16 cellular contexts compared by ENCODE assay signal in genomic region chr12:68453278-68453677, GRCh38.
A peak's percentile ranks its signal among the peaks of the same experiment; 100 is the strongest.
DNase-seq lines count a peak whose midpoint lies in the region; ATAC-seq lines count a peak whose summit lies in the region.
"Had no signal": no experiment of that assay in that cellular context is flagged by ENCODE, and none has a peak within 500 bp of the region (broad histone marks: within the 10 kb centered on the region; RNA-seq: fewer than 3 reads in every experiment).

No MANE protein-coding gene starts in this region.

- no peaks in the 10 kb centered on the region for H3K36me3 Mint-ChIP-seq in activated CD4-positive, alpha-beta T cell treated with anti-CD3 and anti-CD28 coated beads, Interleukin-2, amount 10 ng/mL, durations not matched to agents 24 days and 14 days (ENCODE audit: low read depth)
- no peaks in the 10 kb centered on the region for H3K36me3 Mint-ChIP-seq in T-cell
- H3K36me3 Mint-ChIP-seq in naive thymus-derived CD4-positive, alpha-beta T cell: peaks cover 0 to 9% (median 0%) of the 10 kb centered on the region in 5 donors
- H3K36me3 Mint-ChIP-seq: CD4-positive, CD25-positive, alpha-beta regulatory T cell had no signal

- ATAC-seq in T-cell (replicated peaks in 1 of 4): no peak
- ATAC-seq in naive thymus-derived CD4-positive, alpha-beta T cell: no peak
- ATAC-seq: GM23338 had no signal

- H3K36me3 ChIP-seq in BLaER1 treated with 17β-estradiol and CSF1 and Interleukin-3, amounts not matched to agents 10 nM and 100 nM: no peaks in the 10 kb centered on the region
- H3K36me3 ChIP-seq in naive thymus-derived CD4-positive, alpha-beta T cell (ENCODE audit: control insufficient read depth in 2 of 3, insufficient read depth in 3 of 3, low read length in 3 of 3): no peaks in the 10 kb centered on the region
- no peaks in the 10 kb centered on the region for H3K36me3 ChIP-seq in SJCRH30

- peak overlapping the region; percentile 98 for H3K27ac Mint-ChIP-seq in activated CD4-positive, alpha-beta T cell treated with anti-CD3 and anti-CD28 coated beads, Interleukin-2, amount 10 ng/mL, durations not matched to agents 24 days and 14 days
- H3K27ac Mint-ChIP-seq in T-cell: peak overlapping the region; percentile 76 to 92
- peak overlapping the region in 6 of 9 donors; percentile 20 to 97 (median 64) for H3K27ac Mint-ChIP-seq in naive thymus-derived CD4-positive, alpha-beta T cell
- H3K27ac Mint-ChIP-seq: GM23338 had no signal

- H3K27me3 ChIP-seq in BLaER1 treated with 17β-estradiol and CSF1 and Interleukin-3, amounts not matched to agents 10 nM and 100 nM: no peaks in the 10 kb centered on the region
- H3K27me3 ChIP-seq in naive thymus-derived CD4-positive, alpha-beta T cell (ENCODE audit: control insufficient read depth in 2 of 2, insufficient read depth in 2 of 2, low read length in 2 of 2): no peaks in the 10 kb centered on the region
- no peaks in the 10 kb centered on the region for H3K27me3 ChIP-seq in SJCRH30

- H3K4me3 Mint-ChIP-seq in activated CD4-positive, alpha-beta T cell treated with anti-CD3 and anti-CD28 coated beads, Interleukin-2, amount 10 ng/mL, durations not matched to agents 24 days and 14 days: peak overlapping the region; percentile 52
- peak overlapping the region in 1 of 3 donors; percentile 70 for H3K4me3 Mint-ChIP-seq in T-cell
- peak overlapping the region in 5 of 10 donors; percentile 11 to 84 (median 51) for H3K4me3 Mint-ChIP-seq in naive thymus-derived CD4-positive, alpha-beta T cell
- H3K4me3 Mint-ChIP-seq: GM23338 had no signal

- no peak overlapping the region for H3K4me3 ChIP-seq in BLaER1 treated with 17β-estradiol and CSF1 and Interleukin-3, amounts not matched to agents 10 nM and 100 nM
- H3K4me3 ChIP-seq in naive thymus-derived CD4-positive, alpha-beta T cell (ENCODE audit: low read length): no peak overlapping the region
- H3K4me3 ChIP-seq in SJCRH30: no peak overlapping the region
- H3K4me3 ChIP-seq: GM23338 had no signal

- H3K4me1 Mint-ChIP-seq in activated CD4-positive, alpha-beta T cell treated with anti-CD3 and anti-CD28 coated beads, Interleukin-2, amount 10 ng/mL, durations not matched to agents 24 days and 14 days: peaks cover 75% of the 10 kb centered on the region
- peaks cover 82 to 96% (median 90%) of the 10 kb centered on the region in 3 donors for H3K4me1 Mint-ChIP-seq in T-cell
- H3K4me1 Mint-ChIP-seq in naive thymus-derived CD4-positive, alpha-beta T cell: peaks cover 59 to 96% (median 84%) of the 10 kb centered on the region in 7 donors

- H4K20me1 ChIP-seq in BLaER1 treated with 17β-estradiol and CSF1 and Interleukin-3, amounts not matched to agents 10 nM and 100 nM: no peaks in the 10 kb centered on the region

- peaks cover 0 to 32% (median 28%) of the 10 kb centered on the region in 11 experiments; a peak in 18 of 22 replicates for H3K9me3 ChIP-seq in BLaER1 treated with 17β-estradiol and CSF1 and Interleukin-3, amounts not matched to agents 10 nM and 100 nM (replicated peaks in 1 of 11)
- H3K9me3 ChIP-seq in naive thymus-derived CD4-positive, alpha-beta T cell (ENCODE audit: control insufficient read depth in 2 of 3, low read length in 3 of 3): no peaks in the 10 kb centered on the region
- H3K9me3 ChIP-seq in SJCRH30 (replicated peaks): 0 out of 2 replicates have a peak, but pooled peaks cover 2% of the 10 kb centered on the region

- no peak for DNase-seq in activated CD4-positive, alpha-beta T cell treated with anti-CD3 and anti-CD28 coated beads, Interleukin-2, amount 10 ng/mL, durations not matched to agents 24 days and 14 days
- DNase-seq in activated CD4-positive, alpha-beta T cell treated with anti-CD3 and anti-CD28 coated beads for 4 hours: no peak
- DNase-seq in T-cell: no peak
- DNase-seq in naive thymus-derived CD4-positive, alpha-beta T cell: no peak
- no peak for DNase-seq in epidermal melanocyte (ENCODE audit: insufficient read length, low spot score)
- DNase-seq in DMS114 treated with DMSO at 0.1 percent for 48 hours (lab: John Stamatoyannopoulos, UW; ENCODE audit: unreplicated experiment): no peak
- no peak for DNase-seq in SJCRH30
- DNase-seq: GF-D8; NCI-H1436 treated with DMSO at 0.1 percent for 48 hours; NCI-H2081 treated with DMSO at 0.1 percent for 48 hours; NCI-H2227 treated with DMSO at 0.1 percent for 48 hours; NCI-H526 treated with DMSO at 0.1 percent for 48 hours; NK-92 treated with Interleukin-12 subunit alpha and Interleukin-12 subunit beta, amount 100 ng/mL, for 24 hours had no signal

- H3K9ac ChIP-seq in BLaER1 treated with 17β-estradiol and CSF1 and Interleukin-3, amounts not matched to agents 10 nM and 100 nM: no peak overlapping the region

- POLR2A ChIA-PET in T-cell (lab: Charles Lee): interaction anchor here in 1 of 2 donors (0.5 kb wide), 1 partner anchor 38 kb away, joined by 3 read pairs; no protein-coding TSS in a partner anchor
- POLR2A ChIA-PET in naive thymus-derived CD4-positive, alpha-beta T cell (lab: Charles Lee): interaction anchor here (1.2 to 3.3 kb wide), 3 partner anchors 9 to 159 kb away, joined by 3 to 23 read pairs (median 7); no protein-coding TSS in a partner anchor

- intact Hi-C loops in activated CD4-positive, alpha-beta T cell treated with anti-CD3 and anti-CD28 coated beads, Interleukin-2, amount 10 ng/mL, durations not matched to agents 24 days and 14 days (cut with micrococcal nuclease): loop anchor here (5.0 to 10.0 kb wide), 2 partner anchors 234 to 352 kb away; partner anchors contain the start of genes MDM2 and NUP107
- intact Hi-C loops in naive thymus-derived CD4-positive, alpha-beta T cell (cut with micrococcal nuclease): loop anchor here (2.0 to 5.0 kb wide), 5 partner anchors 44 to 354 kb away; partner anchors contain the start of genes MDM2 (in 1 of the 2) and NUP107 (in 1 of the 2)

- CTCF ChIA-PET in T-cell (lab: Charles Lee): interaction anchor here (0.6 to 0.7 kb wide), 2 partner anchors 22 to 184 kb away, joined by 6 to 7 read pairs; no protein-coding TSS in a partner anchor
- CTCF ChIA-PET in naive thymus-derived CD4-positive, alpha-beta T cell (lab: Charles Lee): no interaction called here

- H3K27me3 Mint-ChIP-seq in activated CD4-positive, alpha-beta T cell treated with anti-CD3 and anti-CD28 coated beads, Interleukin-2, amount 10 ng/mL, durations not matched to agents 24 days and 14 days: no peaks in the 10 kb centered on the region
- no peaks in the 10 kb centered on the region for H3K27me3 Mint-ChIP-seq in T-cell
- no peaks in the 10 kb centered on the region for H3K27me3 Mint-ChIP-seq in naive thymus-derived CD4-positive, alpha-beta T cell
- H3K27me3 Mint-ChIP-seq: CD4-positive, CD25-positive, alpha-beta regulatory T cell had no signal

- H3K9me3 Mint-ChIP-seq in activated CD4-positive, alpha-beta T cell treated with anti-CD3 and anti-CD28 coated beads, Interleukin-2, amount 10 ng/mL, durations not matched to agents 24 days and 14 days: peaks cover 13% of the 10 kb centered on the region
- H3K9me3 Mint-ChIP-seq in T-cell: peaks cover 0 to 9% (median 5%) of the 10 kb centered on the region in 3 donors
- H3K9me3 Mint-ChIP-seq in naive thymus-derived CD4-positive, alpha-beta T cell: peaks cover 0 to 10% (median 3%) of the 10 kb centered on the region in 11 donors

- peaks cover 65 to 92% (median 72%) of the 10 kb centered on the region in 10 experiments for H3K4me1 ChIP-seq in BLaER1 treated with 17β-estradiol and CSF1 and Interleukin-3, amounts not matched to agents 10 nM and 100 nM
- H3K4me1 ChIP-seq in naive thymus-derived CD4-positive, alpha-beta T cell (ENCODE audit: control insufficient read depth in 2 of 2, insufficient read depth in 2 of 2, low read length in 2 of 2): peaks cover 59 to 65% of the 10 kb centered on the region in 2 donors
- 0 out of 2 replicates have a peak, but pooled peaks cover 2% of the 10 kb centered on the region for H3K4me1 ChIP-seq in SJCRH30

- H3K4me2 ChIP-seq in BLaER1 treated with 17β-estradiol and CSF1 and Interleukin-3, amounts not matched to agents 10 nM and 100 nM: peak overlapping the region; percentile 81 to 95 (median 86); a peak in 21 of 22 replicates
- H3K4me2 ChIP-seq: GM23338 had no signal

- H3K27ac ChIP-seq in BLaER1 treated with 17β-estradiol and CSF1 and Interleukin-3, amounts not matched to agents 10 nM and 100 nM: no peak overlapping the region
- no peak overlapping the region for H3K27ac ChIP-seq in naive thymus-derived CD4-positive, alpha-beta T cell (ENCODE audit: low read depth, low read length)
- no peak overlapping the region for H3K27ac ChIP-seq in SJCRH30
